ENCODE assay signal across 14 cellular contexts in genomic region chr6:1657116-1657776, GRCh38. TPM values are rescaled to one million over a fixed set of nuclear protein-coding genes. Genes with fewer than 3 reads are reported as not detected.
DNase-seq lines count a peak whose midpoint lies in the region; ATAC-seq and TF ChIP-seq lines count a peak whose summit lies in the region.
"Had no signal": no experiment of that assay in that cellular context is flagged by ENCODE, and none has a peak within 500 bp of the region (broad histone marks: within the 10 kb centered on the region; RNA-seq: fewer than 3 reads in every experiment).

No MANE protein-coding gene starts in this region.

- H2BK15ac ChIP-seq in neuronal stem cell (ENCODE audit: low read length), result no peak overlapping the region

- H3K9me3 Mint-ChIP-seq in endodermal cell, result no peaks in the 10 kb centered on the region
- no peaks in the 10 kb centered on the region for H3K9me3 Mint-ChIP-seq in activated T-cell treated with anti-CD3 and anti-CD28 coated beads, Interleukin-2, amount 50 U/mL, for 4 hours
- H3K9me3 Mint-ChIP-seq: IgD-negative memory B cell had no signal

- H3K4me3 Mint-ChIP-seq in endodermal cell, result no peak overlapping the region
- H3K4me3 Mint-ChIP-seq in activated T-cell treated with anti-CD3 and anti-CD28 coated beads, Interleukin-2, amount 50 U/mL, for 4 hours, result no peak overlapping the region

- no peak overlapping the region for H3K14ac ChIP-seq in neuronal stem cell (ENCODE audit: low read length)

- ATAC-seq in GM18858 (IDR thresholded peaks at IDR 0.05; ENCODE audit: unreplicated experiment), result no peak
- ATAC-seq in activated T-cell treated with anti-CD3 and anti-CD28 coated beads, Interleukin-2, amount 50 U/mL, for 4 hours, result no peak

- H2BK120ac ChIP-seq in neuronal stem cell (ENCODE audit: low read depth, low read length), result no peak overlapping the region

- no peak overlapping the region for H4K8ac ChIP-seq in neuronal stem cell (ENCODE audit: low read depth, low read length)

- H3K4ac ChIP-seq in neuronal stem cell (ENCODE audit: low read length), result no peak overlapping the region

- 88 to 94% methylated on average over 10 to 13 of the region's 13 CpGs for WGBS in endodermal cell (ENCODE audit: insufficient coverage in 1 of 2, insufficient read length in 1 of 2), 2 experiments
- no CpG with 5 or more reads among the region's 13 CpGs for WGBS in neuronal stem cell (ENCODE audit: extremely low coverage in 2 of 2, insufficient read length in 2 of 2, insufficient replicate concordance in 1 of 2), 2 donors

- no peaks in the 10 kb centered on the region for H3K4me1 Mint-ChIP-seq in endodermal cell
- H3K4me1 Mint-ChIP-seq in activated T-cell treated with anti-CD3 and anti-CD28 coated beads, Interleukin-2, amount 50 U/mL, for 4 hours (ENCODE audit: low read depth), result no peaks in the 10 kb centered on the region

- H3K27me3 ChIP-seq in BLaER1 treated with 17β-estradiol and CSF1 and Interleukin-3, amounts not matched to agents 10 nM and 100 nM, result peaks cover 0 to 3% (median 0%) of the 10 kb centered on the region in 11 experiments; a peak in 3 of 22 replicates
- H3K27me3 ChIP-seq in endodermal cell (ENCODE audit: control insufficient read depth, insufficient read depth, low read length, poor library complexity, severe bottlenecking) (no peaks in the 10 kb centered on the region), neuronal stem cell (ENCODE audit: control insufficient read depth in 3 of 3, insufficient read depth in 3 of 3, low read depth in 1 of 3, low read length in 3 of 3) (no peaks in the 10 kb centered on the region)

- no peak overlapping the region for H3K27ac ChIP-seq in BLaER1 treated with 17β-estradiol and CSF1 and Interleukin-3, amounts not matched to agents 10 nM and 100 nM
- peak overlapping the region; percentile 2 for H3K27ac ChIP-seq in endodermal cell (ENCODE audit: low read depth, low read length)
- no peak overlapping the region for H3K27ac ChIP-seq in neuronal stem cell (replicated peaks; ENCODE audit: low read length)

- 0 out of 22 replicates have a peak overlapping the region, but pooled peaks of 1 of the 11 experiments have one; percentile 21 for H3K9ac ChIP-seq in BLaER1 treated with 17β-estradiol and CSF1 and Interleukin-3, amounts not matched to agents 10 nM and 100 nM
- no peak overlapping the region for H3K9ac ChIP-seq in endodermal cell (ENCODE audit: extremely low read depth, low read length, poor library complexity, severe bottlenecking)
- no peak overlapping the region for H3K9ac ChIP-seq in neuronal stem cell (ENCODE audit: low read depth, low read length, poor library complexity)

- TF ChIP-seq EP300 in Ishikawa (IDR thresholded peaks at IDR 0.05; ENCODE audit: borderline replicate concordance), result no peak

- no peak overlapping the region; a peak in 1 of 20 replicates for H3K4me3 ChIP-seq in BLaER1 treated with 17β-estradiol and CSF1 and Interleukin-3, amounts not matched to agents 10 nM and 100 nM
- no peak overlapping the region for H3K4me3 ChIP-seq in endodermal cell (ENCODE audit: low read length)
- H3K4me3 ChIP-seq in neuronal stem cell (ENCODE audit: low read length in 2 of 2), result no peak overlapping the region

- H2BK5ac ChIP-seq in neuronal stem cell (ENCODE audit: low read length), result no peak overlapping the region

- no peak overlapping the region for H3K18ac ChIP-seq in neuronal stem cell (ENCODE audit: low read length)

- no peak overlapping the region for H3K23ac ChIP-seq in neuronal stem cell (ENCODE audit: low read depth, low read length, poor library complexity)

- no peaks in the 10 kb centered on the region; a peak in 2 of 22 replicates for H4K20me1 ChIP-seq in BLaER1 treated with 17β-estradiol and CSF1 and Interleukin-3, amounts not matched to agents 10 nM and 100 nM

- no peaks in the 10 kb centered on the region for H3K27me3 Mint-ChIP-seq in endodermal cell (ENCODE audit: insufficient read depth)
- no peaks in the 10 kb centered on the region for H3K27me3 Mint-ChIP-seq in activated T-cell treated with anti-CD3 and anti-CD28 coated beads, Interleukin-2, amount 50 U/mL, for 4 hours (ENCODE audit: low read depth)

- DNase-seq in endodermal cell (no peak), neuronal stem cell (ENCODE audit: low spot score) (no peak), NCI-H187 treated with DMSO at 0.1 percent for 48 hours (lab: John Stamatoyannopoulos, UW) (no peak)
- no peak for DNase-seq in activated T-cell treated with anti-CD3 and anti-CD28 coated beads, Interleukin-2, amount 50 U/mL, for 4 hours
- DNase-seq: C1 segment of cervical spinal cord, DMS 273 treated with DMSO at 0.1 percent for 48 hours, NCI-H1436, NCI-H2107, SHP77 treated with DMSO at 0.1 percent for 48 hours, SW 1271 had no signal

- no peak overlapping the region for H2BK12ac ChIP-seq in neuronal stem cell (ENCODE audit: low read length)

- no peaks in the 10 kb centered on the region for H3K36me3 Mint-ChIP-seq in endodermal cell (ENCODE audit: low read depth)
- H3K36me3 Mint-ChIP-seq in activated T-cell treated with anti-CD3 and anti-CD28 coated beads, Interleukin-2, amount 50 U/mL, for 4 hours (ENCODE audit: insufficient read depth), result peaks cover 4% of the 10 kb centered on the region

- peak overlapping the region in 9 of 11 experiments; percentile 14 to 84 (median 67); a peak in 18 of 22 replicates for H3K4me2 ChIP-seq in BLaER1 treated with 17β-estradiol and CSF1 and Interleukin-3, amounts not matched to agents 10 nM and 100 nM
- no peak overlapping the region for H3K4me2 ChIP-seq in neuronal stem cell (ENCODE audit: insufficient read depth, low read length, poor library complexity, severe bottlenecking)

- H3K27ac Mint-ChIP-seq in endodermal cell, result no peak overlapping the region
- H3K27ac Mint-ChIP-seq: IgD-negative memory B cell had no signal

- no peaks in the 10 kb centered on the region for H3K79me1 ChIP-seq in neuronal stem cell (ENCODE audit: low read depth, low read length)

- H3K36me3 ChIP-seq in BLaER1 treated with 17β-estradiol and CSF1 and Interleukin-3, amounts not matched to agents 10 nM and 100 nM, result no peaks in the 10 kb centered on the region; a peak in 1 of 22 replicates
- H3K36me3 ChIP-seq in endodermal cell (ENCODE audit: control insufficient read depth, insufficient read depth, low read length) (no peaks in the 10 kb centered on the region), neuronal stem cell (replicated peaks in 1 of 2; ENCODE audit: control insufficient read depth in 2 of 2, insufficient read depth in 2 of 2, low read length in 2 of 2) (no peaks in the 10 kb centered on the region)

- H4K91ac ChIP-seq in neuronal stem cell (ENCODE audit: low read depth, low read length, poor library complexity), result no peak overlapping the region

- no peak overlapping the region for H2AK5ac ChIP-seq in neuronal stem cell (ENCODE audit: low read depth, low read length)

- peaks cover 7 to 32% (median 24%) of the 10 kb centered on the region in 10 experiments; a peak in 17 of 20 replicates for H3K4me1 ChIP-seq in BLaER1 treated with 17β-estradiol and CSF1 and Interleukin-3, amounts not matched to agents 10 nM and 100 nM
- H3K4me1 ChIP-seq in endodermal cell (ENCODE audit: control insufficient read depth, insufficient read depth, low read length) (no peaks in the 10 kb centered on the region), neuronal stem cell (ENCODE audit: control insufficient read depth in 2 of 2, insufficient read depth in 1 of 2, low read depth in 1 of 2, low read length in 2 of 2) (peaks cover 6 to 13% of the 10 kb centered on the region in 2 donors)

- TF ChIP-seq RAD21 in Ishikawa (IDR thresholded peaks at IDR 0.05; ENCODE audit: low read depth), result no peak

- peak overlapping the region; percentile 2 for H2AFZ ChIP-seq in neuronal stem cell (ENCODE audit: low read length)

- peaks cover 0 to 12% (median 0%) of the 10 kb centered on the region in 11 experiments; a peak in 5 of 22 replicates for H3K9me3 ChIP-seq in BLaER1 treated with 17β-estradiol and CSF1 and Interleukin-3, amounts not matched to agents 10 nM and 100 nM (replicated peaks in 1 of 11)
- H3K9me3 ChIP-seq in endodermal cell (ENCODE audit: control insufficient read depth, low read length) (no peaks in the 10 kb centered on the region), neuronal stem cell (replicated peaks in 1 of 2; ENCODE audit: control insufficient read depth in 2 of 2, insufficient read depth in 1 of 2, low read depth in 1 of 2, low read length in 2 of 2) (peaks cover 0 to 3% of the 10 kb centered on the region in 2 donors)

- TF ChIP-seq CTCF in endodermal cell (conservative IDR thresholded peaks at IDR 0.05), result no peak

TF ChIP-seq in Ishikawa, 13 proteins besides CTCF, POLR2A, EP300 and RAD21 (continues in another document):
- TF ChIP-seq YY1 (IDR thresholded peaks at IDR 0.05; ENCODE audit: low read depth), result no peak
- no peak for TF ChIP-seq ZBTB7A (IDR thresholded peaks at IDR 0.05; ENCODE audit: low read depth)
- no peak for TF ChIP-seq TAF1 (IDR thresholded peaks at IDR 0.05; ENCODE audit: low read depth)
- TF ChIP-seq TCF12 (IDR thresholded peaks at IDR 0.05; ENCODE audit: low read depth), result no peak
- no peak for TF ChIP-seq CEBPB (IDR thresholded peaks at IDR 0.05)

RNA-seq across cellular contexts. Expression of gene FOXC1, which starts 47.5 kb away (rescaled TPM):
- 10 to 100 TPM in 1 of 2 donors, 1 to 10 TPM in 1; 7.1 to 10.1 TPM for total RNA-seq in endodermal cell
- polyA plus RNA-seq in endodermal cell (2013, experiment 1 of 2), result 2.5 TPM
- 2.4 TPM for polyA plus RNA-seq in endodermal cell (2013, experiment 2 of 2)
- polyA plus RNA-seq in neuronal stem cell (2013, experiment 1 of 2), result 0.52 TPM
- polyA plus RNA-seq in neuronal stem cell (2013, experiment 2 of 2), result 0.53 TPM
- total RNA-seq in activated T-cell treated with anti-CD3 and anti-CD28 coated beads, Interleukin-2, amount 50 U/mL, for 4 hours, result under 1 TPM; 0.05 to 0.08 (median 0.05) TPM
- polyA plus RNA-seq: IgD-negative memory B cell had no signal

Comparison
In these comparisons a context has a peak if more than half of its experiments do, and no peak if none do; other contexts are left out.
1. RNA of gene FOXC1, which starts 47.5 kb away (total RNA-seq): 7.1 to 10.1 TPM in endodermal cell; 0.05 to 0.08 TPM in activated T-cell treated with anti-CD3 and anti-CD28 coated beads, Interleukin-2, amount 50 U/mL, for 4 hours; every median in the first group is over 4 times any median in the second.